In the genomic region with DNA sequence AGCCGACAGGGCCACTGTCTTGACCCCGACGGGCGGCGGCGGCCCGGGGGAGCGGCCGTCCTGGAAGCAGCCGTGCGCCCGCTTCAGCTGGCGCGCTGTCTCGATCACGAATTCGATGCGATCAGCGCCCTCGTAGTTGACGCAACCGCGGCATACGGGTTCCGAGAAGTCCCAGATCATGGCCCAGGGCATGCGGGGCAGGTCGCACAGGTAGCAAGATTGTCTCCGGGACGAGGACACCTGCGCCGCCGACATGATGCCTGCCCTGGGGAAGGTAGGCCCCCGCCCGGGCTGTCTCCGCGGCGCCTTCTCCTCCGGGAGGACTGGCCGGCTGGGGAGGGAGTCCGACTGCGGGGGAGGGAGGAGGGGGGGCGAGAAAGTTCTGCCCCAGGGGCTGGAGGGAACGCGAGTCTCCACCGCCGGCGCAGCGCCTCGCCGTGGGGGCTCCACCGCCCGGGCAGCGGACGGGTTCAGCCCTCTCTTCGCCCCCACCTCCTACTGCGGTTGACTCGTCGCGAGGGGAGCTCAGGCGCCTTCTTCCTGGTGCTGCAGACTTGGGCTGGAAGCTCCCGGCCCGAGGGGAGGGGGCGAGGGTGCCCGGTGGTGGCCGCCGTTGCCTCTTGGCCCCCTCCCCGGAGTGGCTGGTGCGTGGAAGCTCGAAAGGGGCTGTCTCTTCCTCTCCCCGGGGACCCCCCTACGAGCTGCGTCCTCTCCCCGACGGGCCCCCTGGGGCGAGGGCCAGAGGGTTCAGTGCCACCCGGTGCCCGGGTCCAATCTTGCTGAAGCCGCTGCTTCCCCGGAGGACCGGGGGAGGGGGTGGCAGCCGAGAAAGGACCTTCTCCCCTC, we compare ENCODE assay signal across 1 cellular context.
TF ChIP-seq lines count a peak whose summit lies in the region.

No MANE protein-coding gene starts in this region.

TF ChIP-seq in HepG2, 621 proteins besides CTCF, POLR2A, EP300 and RAD21 (continued from another document and continues in another):
- TF ChIP-seq SMC3 (IDR thresholded peaks at IDR 0.05; ENCODE audit: low read length) (no peak), ZKSCAN5 (CRISPR knock-in tag; IDR thresholded peaks at IDR 0.05) (no peak), GABPA (IDR thresholded peaks at IDR 0.05; ENCODE audit: low read depth, low read length) (no peak), GABPA (CRISPR knock-in tag; IDR thresholded peaks at IDR 0.05; ENCODE audit: low read depth) (no peak), ZNF136 (CRISPR knock-in tag; IDR thresholded peaks at IDR 0.05; ENCODE audit: low read depth) (no peak), SP4 (CRISPR knock-in tag; IDR thresholded peaks at IDR 0.05) (no peak), ERF (CRISPR knock-in tag; IDR thresholded peaks at IDR 0.05) (no peak), ZNF337 (CRISPR knock-in tag; IDR thresholded peaks at IDR 0.05; ENCODE audit: borderline replicate concordance, low read depth) (no peak), ZNF501 (CRISPR knock-in tag; IDR thresholded peaks at IDR 0.05) (no peak), MTA3 (CRISPR knock-in tag; IDR thresholded peaks at IDR 0.05) (no peak), KAT2B (IDR thresholded peaks at IDR 0.05; ENCODE audit: borderline replicate concordance, low read depth, low read length) (no peak), MEIS1 (CRISPR knock-in tag; IDR thresholded peaks at IDR 0.05; ENCODE audit: borderline replicate concordance) (no peak), SNAPC2 (CRISPR knock-in tag; IDR thresholded peaks at IDR 0.05) (no peak), ZBTB1 (CRISPR knock-in tag; IDR thresholded peaks at IDR 0.05; ENCODE audit: borderline replicate concordance) (no peak), NFATC3 (CRISPR knock-in tag; IDR thresholded peaks at IDR 0.05) (no peak), ZNF552 (CRISPR knock-in tag; IDR thresholded peaks at IDR 0.05; ENCODE audit: borderline replicate concordance) (no peak; the same call in 1 of the 2 replicates), ZNF558 (CRISPR knock-in tag; IDR thresholded peaks at IDR 0.05; ENCODE audit: borderline replicate concordance) (no peak), ZNF121 (CRISPR knock-in tag; IDR thresholded peaks at IDR 0.05) (no peak), ZNF431 (CRISPR knock-in tag; IDR thresholded peaks at IDR 0.05; ENCODE audit: borderline replicate concordance, low read depth) (no peak), RORA (CRISPR knock-in tag; IDR thresholded peaks at IDR 0.05) (no peak), ZNF335 (CRISPR knock-in tag; IDR thresholded peaks at IDR 0.05) (no peak), ZNF264 (CRISPR knock-in tag; IDR thresholded peaks at IDR 0.05) (no peak)
- TF ChIP-seq, protein P1, sequence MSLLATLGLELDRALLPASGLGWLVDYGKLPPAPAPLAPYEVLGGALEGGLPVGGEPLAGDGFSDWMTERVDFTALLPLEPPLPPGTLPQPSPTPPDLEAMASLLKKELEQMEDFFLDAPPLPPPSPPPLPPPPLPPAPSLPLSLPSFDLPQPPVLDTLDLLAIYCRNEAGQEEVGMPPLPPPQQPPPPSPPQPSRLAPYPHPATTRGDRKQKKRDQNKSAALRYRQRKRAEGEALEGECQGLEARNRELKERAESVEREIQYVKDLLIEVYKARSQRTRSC (CRISPR knock-in tag; IDR thresholded peaks at IDR 0.05; ENCODE audit: low read depth): no peak; the same call in 1 of the 2 replicates
- TF ChIP-seq, protein P2, sequence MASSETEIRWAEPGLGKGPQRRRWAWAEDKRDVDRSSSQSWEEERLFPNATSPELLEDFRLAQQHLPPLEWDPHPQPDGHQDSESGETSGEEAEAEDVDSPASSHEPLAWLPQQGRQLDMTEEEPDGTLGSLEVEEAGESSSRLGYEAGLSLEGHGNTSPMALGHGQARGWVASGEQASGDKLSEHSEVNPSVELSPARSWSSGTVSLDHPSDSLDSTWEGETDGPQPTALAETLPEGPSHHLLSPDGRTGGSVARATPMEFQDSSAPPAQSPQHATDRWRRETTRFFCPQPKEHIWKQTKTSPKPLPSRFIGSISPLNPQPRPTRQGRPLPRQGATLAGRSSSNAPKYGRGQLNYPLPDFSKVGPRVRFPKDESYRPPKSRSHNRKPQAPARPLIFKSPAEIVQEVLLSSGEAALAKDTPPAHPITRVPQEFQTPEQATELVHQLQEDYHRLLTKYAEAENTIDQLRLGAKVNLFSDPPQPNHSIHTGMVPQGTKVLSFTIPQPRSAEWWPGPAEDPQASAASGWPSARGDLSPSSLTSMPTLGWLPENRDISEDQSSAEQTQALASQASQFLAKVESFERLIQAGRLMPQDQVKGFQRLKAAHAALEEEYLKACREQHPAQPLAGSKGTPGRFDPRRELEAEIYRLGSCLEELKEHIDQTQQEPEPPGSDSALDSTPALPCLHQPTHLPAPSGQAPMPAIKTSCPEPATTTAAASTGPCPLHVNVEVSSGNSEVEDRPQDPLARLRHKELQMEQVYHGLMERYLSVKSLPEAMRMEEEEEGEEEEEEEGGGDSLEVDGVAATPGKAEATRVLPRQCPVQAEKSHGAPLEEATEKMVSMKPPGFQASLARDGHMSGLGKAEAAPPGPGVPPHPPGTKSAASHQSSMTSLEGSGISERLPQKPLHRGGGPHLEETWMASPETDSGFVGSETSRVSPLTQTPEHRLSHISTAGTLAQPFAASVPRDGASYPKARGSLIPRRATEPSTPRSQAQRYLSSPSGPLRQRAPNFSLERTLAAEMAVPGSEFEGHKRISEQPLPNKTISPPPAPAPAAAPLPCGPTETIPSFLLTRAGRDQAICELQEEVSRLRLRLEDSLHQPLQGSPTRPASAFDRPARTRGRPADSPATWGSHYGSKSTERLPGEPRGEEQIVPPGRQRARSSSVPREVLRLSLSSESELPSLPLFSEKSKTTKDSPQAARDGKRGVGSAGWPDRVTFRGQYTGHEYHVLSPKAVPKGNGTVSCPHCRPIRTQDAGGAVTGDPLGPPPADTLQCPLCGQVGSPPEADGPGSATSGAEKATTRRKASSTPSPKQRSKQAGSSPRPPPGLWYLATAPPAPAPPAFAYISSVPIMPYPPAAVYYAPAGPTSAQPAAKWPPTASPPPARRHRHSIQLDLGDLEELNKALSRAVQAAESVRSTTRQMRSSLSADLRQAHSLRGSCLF (CRISPR knock-in tag; IDR thresholded peaks at IDR 0.05; ENCODE audit: borderline replicate concordance): no peak
- TF ChIP-seq, protein P3, sequence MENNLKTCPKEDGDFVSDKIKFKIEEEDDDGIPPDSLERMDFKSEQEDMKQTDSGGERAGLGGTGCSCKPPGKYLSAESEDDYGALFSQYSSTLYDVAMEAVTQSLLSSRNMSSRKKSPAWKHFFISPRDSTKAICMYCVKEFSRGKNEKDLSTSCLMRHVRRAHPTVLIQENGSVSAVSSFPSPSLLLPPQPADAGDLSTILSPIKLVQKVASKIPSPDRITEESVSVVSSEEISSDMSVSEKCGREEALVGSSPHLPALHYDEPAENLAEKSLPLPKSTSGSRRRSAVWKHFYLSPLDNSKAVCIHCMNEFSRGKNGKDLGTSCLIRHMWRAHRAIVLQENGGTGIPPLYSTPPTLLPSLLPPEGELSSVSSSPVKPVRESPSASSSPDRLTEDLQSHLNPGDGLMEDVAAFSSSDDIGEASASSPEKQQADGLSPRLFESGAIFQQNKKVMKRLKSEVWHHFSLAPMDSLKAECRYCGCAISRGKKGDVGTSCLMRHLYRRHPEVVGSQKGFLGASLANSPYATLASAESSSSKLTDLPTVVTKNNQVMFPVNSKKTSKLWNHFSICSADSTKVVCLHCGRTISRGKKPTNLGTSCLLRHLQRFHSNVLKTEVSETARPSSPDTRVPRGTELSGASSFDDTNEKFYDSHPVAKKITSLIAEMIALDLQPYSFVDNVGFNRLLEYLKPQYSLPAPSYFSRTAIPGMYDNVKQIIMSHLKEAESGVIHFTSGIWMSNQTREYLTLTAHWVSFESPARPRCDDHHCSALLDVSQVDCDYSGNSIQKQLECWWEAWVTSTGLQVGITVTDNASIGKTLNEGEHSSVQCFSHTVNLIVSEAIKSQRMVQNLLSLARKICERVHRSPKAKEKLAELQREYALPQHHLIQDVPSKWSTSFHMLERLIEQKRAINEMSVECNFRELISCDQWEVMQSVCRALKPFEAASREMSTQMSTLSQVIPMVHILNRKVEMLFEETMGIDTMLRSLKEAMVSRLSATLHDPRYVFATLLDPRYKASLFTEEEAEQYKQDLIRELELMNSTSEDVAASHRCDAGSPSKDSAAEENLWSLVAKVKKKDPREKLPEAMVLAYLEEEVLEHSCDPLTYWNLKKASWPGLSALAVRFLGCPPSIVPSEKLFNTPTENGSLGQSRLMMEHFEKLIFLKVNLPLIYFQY (CRISPR knock-in tag; IDR thresholded peaks at IDR 0.05; ENCODE audit: borderline replicate concordance): no peak
- TF ChIP-seq, protein P4, sequence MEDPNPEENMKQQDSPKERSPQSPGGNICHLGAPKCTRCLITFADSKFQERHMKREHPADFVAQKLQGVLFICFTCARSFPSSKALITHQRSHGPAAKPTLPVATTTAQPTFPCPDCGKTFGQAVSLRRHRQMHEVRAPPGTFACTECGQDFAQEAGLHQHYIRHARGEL (CRISPR knock-in tag; IDR thresholded peaks at IDR 0.05): no peak
- TF ChIP-seq, protein P5, sequence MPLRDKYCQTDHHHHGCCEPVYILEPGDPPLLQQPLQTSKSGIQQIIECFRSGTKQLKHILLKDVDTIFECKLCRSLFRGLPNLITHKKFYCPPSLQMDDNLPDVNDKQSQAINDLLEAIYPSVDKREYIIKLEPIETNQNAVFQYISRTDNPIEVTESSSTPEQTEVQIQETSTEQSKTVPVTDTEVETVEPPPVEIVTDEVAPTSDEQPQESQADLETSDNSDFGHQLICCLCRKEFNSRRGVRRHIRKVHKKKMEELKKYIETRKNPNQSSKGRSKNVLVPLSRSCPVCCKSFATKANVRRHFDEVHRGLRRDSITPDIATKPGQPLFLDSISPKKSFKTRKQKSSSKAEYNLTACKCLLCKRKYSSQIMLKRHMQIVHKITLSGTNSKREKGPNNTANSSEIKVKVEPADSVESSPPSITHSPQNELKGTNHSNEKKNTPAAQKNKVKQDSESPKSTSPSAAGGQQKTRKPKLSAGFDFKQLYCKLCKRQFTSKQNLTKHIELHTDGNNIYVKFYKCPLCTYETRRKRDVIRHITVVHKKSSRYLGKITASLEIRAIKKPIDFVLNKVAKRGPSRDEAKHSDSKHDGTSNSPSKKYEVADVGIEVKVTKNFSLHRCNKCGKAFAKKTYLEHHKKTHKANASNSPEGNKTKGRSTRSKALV (CRISPR knock-in tag; IDR thresholded peaks at IDR 0.05): no peak
- TF ChIP-seq, protein P6, sequence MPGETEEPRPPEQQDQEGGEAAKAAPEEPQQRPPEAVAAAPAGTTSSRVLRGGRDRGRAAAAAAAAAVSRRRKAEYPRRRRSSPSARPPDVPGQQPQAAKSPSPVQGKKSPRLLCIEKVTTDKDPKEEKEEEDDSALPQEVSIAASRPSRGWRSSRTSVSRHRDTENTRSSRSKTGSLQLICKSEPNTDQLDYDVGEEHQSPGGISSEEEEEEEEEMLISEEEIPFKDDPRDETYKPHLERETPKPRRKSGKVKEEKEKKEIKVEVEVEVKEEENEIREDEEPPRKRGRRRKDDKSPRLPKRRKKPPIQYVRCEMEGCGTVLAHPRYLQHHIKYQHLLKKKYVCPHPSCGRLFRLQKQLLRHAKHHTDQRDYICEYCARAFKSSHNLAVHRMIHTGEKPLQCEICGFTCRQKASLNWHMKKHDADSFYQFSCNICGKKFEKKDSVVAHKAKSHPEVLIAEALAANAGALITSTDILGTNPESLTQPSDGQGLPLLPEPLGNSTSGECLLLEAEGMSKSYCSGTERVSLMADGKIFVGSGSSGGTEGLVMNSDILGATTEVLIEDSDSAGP (CRISPR knock-in tag; IDR thresholded peaks at IDR 0.05; ENCODE audit: borderline replicate concordance): peak; percentile 45; the same call in 1 of the 2 replicates
- TF ChIP-seq, protein P7, sequence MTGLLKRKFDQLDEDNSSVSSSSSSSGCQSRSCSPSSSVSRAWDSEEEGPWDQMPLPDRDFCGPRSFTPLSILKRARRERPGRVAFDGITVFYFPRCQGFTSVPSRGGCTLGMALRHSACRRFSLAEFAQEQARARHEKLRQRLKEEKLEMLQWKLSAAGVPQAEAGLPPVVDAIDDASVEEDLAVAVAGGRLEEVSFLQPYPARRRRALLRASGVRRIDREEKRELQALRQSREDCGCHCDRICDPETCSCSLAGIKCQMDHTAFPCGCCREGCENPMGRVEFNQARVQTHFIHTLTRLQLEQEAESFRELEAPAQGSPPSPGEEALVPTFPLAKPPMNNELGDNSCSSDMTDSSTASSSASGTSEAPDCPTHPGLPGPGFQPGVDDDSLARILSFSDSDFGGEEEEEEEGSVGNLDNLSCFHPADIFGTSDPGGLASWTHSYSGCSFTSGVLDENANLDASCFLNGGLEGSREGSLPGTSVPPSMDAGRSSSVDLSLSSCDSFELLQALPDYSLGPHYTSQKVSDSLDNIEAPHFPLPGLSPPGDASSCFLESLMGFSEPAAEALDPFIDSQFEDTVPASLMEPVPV (CRISPR knock-in tag; IDR thresholded peaks at IDR 0.05): no peak
- TF ChIP-seq, protein P8, sequence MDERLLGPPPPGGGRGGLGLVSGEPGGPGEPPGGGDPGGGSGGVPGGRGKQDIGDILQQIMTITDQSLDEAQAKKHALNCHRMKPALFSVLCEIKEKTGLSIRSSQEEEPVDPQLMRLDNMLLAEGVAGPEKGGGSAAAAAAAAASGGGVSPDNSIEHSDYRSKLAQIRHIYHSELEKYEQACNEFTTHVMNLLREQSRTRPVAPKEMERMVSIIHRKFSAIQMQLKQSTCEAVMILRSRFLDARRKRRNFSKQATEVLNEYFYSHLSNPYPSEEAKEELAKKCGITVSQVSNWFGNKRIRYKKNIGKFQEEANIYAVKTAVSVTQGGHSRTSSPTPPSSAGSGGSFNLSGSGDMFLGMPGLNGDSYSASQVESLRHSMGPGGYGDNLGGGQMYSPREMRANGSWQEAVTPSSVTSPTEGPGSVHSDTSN (CRISPR knock-in tag; IDR thresholded peaks at IDR 0.05): no peak
- TF ChIP-seq, protein P9, sequence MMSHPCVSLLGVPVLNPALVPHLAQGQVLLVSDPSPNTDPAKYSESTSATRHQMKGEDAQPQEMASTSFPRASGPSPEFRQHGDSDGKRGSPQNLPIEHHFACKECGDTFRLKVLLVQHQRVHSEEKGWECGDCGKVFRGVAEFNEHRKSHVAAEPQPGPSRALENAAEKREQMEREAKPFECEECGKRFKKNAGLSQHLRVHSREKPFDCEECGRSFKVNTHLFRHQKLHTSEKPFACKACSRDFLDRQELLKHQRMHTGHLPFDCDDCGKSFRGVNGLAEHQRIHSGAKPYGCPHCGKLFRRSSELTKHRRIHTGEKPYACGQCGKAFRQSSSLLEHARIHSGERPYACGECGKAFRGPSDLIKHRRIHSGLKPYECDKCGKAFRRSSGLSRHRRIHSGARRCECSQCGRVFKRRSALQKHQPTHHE (CRISPR knock-in tag; IDR thresholded peaks at IDR 0.05; ENCODE audit: borderline replicate concordance): no peak
- TF ChIP-seq, protein P10, sequence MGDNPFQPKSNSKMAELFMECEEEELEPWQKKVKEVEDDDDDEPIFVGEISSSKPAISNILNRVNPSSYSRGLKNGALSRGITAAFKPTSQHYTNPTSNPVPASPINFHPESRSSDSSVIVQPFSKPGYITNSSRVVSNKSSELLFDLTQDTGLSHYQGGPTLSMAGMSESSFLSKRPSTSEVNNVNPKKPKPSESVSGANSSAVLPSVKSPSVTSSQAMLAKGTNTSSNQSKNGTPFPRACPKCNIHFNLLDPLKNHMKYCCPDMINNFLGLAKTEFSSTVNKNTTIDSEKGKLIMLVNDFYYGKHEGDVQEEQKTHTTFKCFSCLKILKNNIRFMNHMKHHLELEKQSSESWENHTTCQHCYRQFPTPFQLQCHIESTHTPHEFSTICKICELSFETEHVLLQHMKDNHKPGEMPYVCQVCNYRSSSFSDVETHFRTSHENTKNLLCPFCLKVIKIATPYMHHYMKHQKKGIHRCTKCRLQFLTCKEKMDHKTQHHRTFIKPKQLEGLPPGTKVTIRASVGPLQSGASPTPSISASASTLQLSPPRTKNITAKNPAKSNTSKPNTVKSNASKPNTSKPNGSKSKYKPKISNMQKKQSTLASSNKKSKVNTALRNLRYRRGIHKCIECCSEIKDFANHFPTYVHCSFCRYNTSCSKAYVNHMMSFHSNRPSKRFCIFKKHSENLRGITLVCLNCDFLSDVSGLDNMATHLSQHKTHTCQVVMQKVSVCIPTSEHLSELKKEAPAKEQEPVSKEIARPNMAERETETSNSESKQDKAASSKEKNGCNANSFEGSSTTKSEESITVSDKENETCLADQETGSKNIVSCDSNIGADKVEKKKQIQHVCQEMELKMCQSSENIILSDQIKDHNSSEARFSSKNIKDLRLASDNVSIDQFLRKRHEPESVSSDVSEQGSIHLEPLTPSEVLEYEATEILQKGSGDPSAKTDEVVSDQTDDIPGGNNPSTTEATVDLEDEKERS (CRISPR knock-in tag; IDR thresholded peaks at IDR 0.05): no peak
